1 cellular context compared by ENCODE assay signal in the genomic region with DNA sequence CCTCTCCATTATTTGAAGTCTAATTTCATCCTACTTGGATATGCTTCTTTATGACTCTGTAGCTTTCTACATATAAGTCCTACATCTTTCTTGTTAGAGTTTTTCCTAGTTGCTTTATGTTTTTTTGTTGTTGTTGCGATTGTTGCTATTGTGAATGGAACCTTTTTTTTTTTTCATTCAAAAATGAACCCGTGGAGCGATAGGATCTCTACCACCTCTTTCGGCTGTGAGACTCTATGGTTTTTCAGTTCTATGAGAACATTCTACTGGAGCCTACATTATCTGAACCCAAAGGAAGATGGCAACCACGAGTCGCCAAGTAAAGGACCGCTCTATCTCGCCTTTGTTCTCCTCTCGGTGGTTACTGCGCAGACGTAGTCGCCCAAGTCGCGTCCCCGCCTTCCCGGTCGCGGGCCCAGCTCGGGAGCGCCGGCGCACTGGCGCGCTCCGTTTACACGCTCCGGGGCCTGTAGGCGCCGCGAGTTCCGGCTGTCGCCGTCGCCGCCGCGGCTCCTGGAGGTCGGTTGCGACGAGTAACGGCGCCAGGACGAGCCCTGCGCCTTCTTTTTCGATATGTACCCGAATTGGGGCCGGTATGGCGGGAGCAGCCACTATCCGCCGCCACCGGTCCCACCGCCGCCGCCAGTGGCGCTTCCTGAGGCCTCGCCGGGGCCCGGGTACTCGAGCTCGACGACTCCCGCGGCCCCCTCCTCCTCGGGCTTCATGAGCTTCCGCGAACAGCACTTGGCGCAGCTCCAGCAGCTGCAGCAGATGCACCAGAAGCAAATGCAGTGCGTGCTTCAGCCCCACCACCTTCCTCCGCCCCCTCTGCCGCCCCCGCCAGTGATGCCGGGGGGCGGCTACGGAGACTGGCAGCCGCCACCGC.
TF ChIP-seq lines count a peak whose summit lies in the region.

A gene with protein sequence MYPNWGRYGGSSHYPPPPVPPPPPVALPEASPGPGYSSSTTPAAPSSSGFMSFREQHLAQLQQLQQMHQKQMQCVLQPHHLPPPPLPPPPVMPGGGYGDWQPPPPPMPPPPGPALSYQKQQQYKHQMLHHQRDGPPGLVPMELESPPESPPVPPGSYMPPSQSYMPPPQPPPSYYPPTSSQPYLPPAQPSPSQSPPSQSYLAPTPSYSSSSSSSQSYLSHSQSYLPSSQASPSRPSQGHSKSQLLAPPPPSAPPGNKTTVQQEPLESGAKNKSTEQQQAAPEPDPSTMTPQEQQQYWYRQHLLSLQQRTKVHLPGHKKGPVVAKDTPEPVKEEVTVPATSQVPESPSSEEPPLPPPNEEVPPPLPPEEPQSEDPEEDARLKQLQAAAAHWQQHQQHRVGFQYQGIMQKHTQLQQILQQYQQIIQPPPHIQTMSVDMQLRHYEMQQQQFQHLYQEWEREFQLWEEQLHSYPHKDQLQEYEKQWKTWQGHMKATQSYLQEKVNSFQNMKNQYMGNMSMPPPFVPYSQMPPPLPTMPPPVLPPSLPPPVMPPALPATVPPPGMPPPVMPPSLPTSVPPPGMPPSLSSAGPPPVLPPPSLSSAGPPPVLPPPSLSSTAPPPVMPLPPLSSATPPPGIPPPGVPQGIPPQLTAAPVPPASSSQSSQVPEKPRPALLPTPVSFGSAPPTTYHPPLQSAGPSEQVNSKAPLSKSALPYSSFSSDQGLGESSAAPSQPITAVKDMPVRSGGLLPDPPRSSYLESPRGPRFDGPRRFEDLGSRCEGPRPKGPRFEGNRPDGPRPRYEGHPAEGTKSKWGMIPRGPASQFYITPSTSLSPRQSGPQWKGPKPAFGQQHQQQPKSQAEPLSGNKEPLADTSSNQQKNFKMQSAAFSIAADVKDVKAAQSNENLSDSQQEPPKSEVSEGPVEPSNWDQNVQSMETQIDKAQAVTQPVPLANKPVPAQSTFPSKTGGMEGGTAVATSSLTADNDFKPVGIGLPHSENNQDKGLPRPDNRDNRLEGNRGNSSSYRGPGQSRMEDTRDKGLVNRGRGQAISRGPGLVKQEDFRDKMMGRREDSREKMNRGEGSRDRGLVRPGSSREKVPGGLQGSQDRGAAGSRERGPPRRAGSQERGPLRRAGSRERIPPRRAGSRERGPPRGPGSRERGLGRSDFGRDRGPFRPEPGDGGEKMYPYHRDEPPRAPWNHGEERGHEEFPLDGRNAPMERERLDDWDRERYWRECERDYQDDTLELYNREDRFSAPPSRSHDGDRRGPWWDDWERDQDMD (N-terminal part only) (plus strand): TSS at position 400 of the 886 bp plus-strand sequence. CDS start 174 bp downstream, at position 574.

TF ChIP-seq in liver, 16 proteins besides CTCF, POLR2A, EP300 and RAD21 (continued from another document):
- TF ChIP-seq SP1 (IDR thresholded peaks at IDR 0.05): peak; percentile 69
- no peak for TF ChIP-seq NR2F2 (IDR thresholded peaks at IDR 0.05)
- no peak for TF ChIP-seq FOXA1 (IDR thresholded peaks at IDR 0.05)
- TF ChIP-seq TAF1 (conservative IDR thresholded peaks at IDR 0.05): peak; percentile 67
- peak; percentile 32 to 45 for TF ChIP-seq JUND (IDR thresholded peaks at IDR 0.05)
- peak; percentile 29 to 85 for TF ChIP-seq GABPA (IDR thresholded peaks at IDR 0.05 in 1 of 2, conservative IDR thresholded peaks at IDR 0.05 in 1 of 2)
- no peak for TF ChIP-seq FOXA2 (IDR thresholded peaks at IDR 0.05)
